In the genomic region with DNA sequence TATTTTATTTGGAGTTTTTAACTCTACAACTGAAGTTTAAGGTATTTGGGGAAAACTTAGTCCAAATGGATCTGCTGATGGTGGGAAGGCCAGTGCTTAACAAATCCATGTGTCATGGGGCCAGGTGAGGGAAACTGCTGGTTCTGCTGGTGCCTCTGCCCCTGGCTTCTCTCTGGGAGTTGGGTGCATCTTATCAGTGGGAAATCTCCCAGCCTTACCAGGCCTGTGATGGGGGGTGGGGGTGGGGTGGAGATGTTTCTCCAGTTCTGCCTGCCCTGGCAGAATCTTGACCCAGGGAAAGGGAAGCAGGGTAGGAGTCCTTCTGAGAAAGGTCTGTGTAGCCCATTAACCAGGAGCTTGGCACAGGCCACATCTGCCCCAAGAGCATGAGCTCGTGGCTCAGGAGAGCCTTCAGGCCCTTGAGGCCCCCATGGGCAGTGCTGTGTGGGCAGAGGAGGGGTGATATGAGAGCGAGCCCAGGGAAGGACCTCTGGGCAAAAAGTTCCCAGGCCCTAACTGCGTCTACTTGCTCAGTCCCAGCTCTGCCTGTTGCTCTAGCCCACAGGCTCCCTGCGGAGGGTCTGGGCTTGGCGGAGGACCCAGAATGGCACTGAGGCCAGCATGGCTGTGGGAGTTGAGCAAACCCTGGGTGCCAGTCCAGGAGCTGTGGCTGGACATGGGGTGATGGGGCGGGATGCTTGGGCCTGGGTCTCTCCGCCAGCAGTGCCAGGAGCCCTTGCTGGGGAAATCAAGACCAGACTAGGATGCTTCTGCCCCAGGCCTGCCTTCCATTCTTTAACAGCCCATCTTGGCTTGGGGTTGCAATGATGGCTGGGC, we compare ENCODE assay signal across 27 cellular contexts. TPM values are rescaled to one million over a fixed set of nuclear protein-coding genes. Genes with fewer than 3 reads are reported as not detected.
DNase-seq lines count a peak whose midpoint lies in the region; ATAC-seq and TF ChIP-seq lines count a peak whose summit lies in the region.
"Had no signal": no experiment of that assay in that cellular context is flagged by ENCODE, and none has a peak within 500 bp of the region (broad histone marks: within the 10 kb centered on the region; RNA-seq: fewer than 3 reads in every experiment).

No MANE protein-coding gene starts in this region.

- peaks cover 25 to 47% (median 34%) of the 10 kb centered on the region in 4 donors for H3K4me1 ChIP-seq in esophagus muscularis mucosa
- peaks cover 0 to 100% (median 47%) of the 10 kb centered on the region in 6 donors for H3K4me1 ChIP-seq in spleen

- H3K9me3 Mint-ChIP-seq in activated naive CD4-positive, alpha-beta T cell treated with anti-CD3 and anti-CD28 coated beads, Interleukin-2, amount 50 U/mL, for 24 hours, result no peaks in the 10 kb centered on the region
- H3K9me3 Mint-ChIP-seq in activated naive CD4-positive, alpha-beta T cell treated with anti-CD3 and anti-CD28 coated beads, Interleukin-2, amount 10 ng/mL, durations not matched to agents 7 days and 5 days, result no peaks in the 10 kb centered on the region
- H3K9me3 Mint-ChIP-seq: activated naive CD8-positive, alpha-beta T cell treated with anti-CD3 and anti-CD28 coated beads, Interleukin-2, amount 10 ng/mL, durations not matched to agents 7 days and 5 days; activated T-helper 1 cell treated with anti-CD3 and anti-CD28 coated beads, Interleukin-12 subunit alpha, Interleukin-12 subunit beta, Interleukin-2, Interleukin-4 antibody, amounts not matched to agents 30 ng/mL and 10 ng/mL and 1 ng/mL, durations not matched to agents 14 hours and 24 hours and 36 hours had no signal

- H3K9me3 ChIP-seq in esophagus muscularis mucosa (no peaks in the 10 kb centered on the region), spleen (no peaks in the 10 kb centered on the region)
- H3K9me3 ChIP-seq: testis had no signal

- ATAC-seq in HG03196 (IDR thresholded peaks at IDR 0.05; ENCODE audit: unreplicated experiment), result no peak

- TF ChIP-seq POLR2A in esophagus muscularis mucosa (IDR thresholded peaks at IDR 0.05; ENCODE audit: low read depth) (no peak), spleen (IDR thresholded peaks at IDR 0.05) (no peak)

- peaks cover 2% of the 10 kb centered on the region for H3K36me3 Mint-ChIP-seq in activated naive CD4-positive, alpha-beta T cell treated with anti-CD3 and anti-CD28 coated beads, Interleukin-2, amount 50 U/mL, for 24 hours
- peaks cover 3% of the 10 kb centered on the region for H3K36me3 Mint-ChIP-seq in activated naive CD4-positive, alpha-beta T cell treated with anti-CD3 and anti-CD28 coated beads, Interleukin-2, amount 10 ng/mL, durations not matched to agents 7 days and 5 days
- H3K36me3 Mint-ChIP-seq: activated naive CD8-positive, alpha-beta T cell treated with anti-CD3 and anti-CD28 coated beads, Interleukin-2, amount 10 ng/mL, durations not matched to agents 7 days and 5 days had no signal

- H3K27me3 ChIP-seq in esophagus muscularis mucosa (no peaks in the 10 kb centered on the region), spleen (replicated peaks in 1 of 7) (no peaks in the 10 kb centered on the region)
- H3K27me3 ChIP-seq: testis had no signal

- 100% methylated on average over 1 of the region's 7 CpGs for whole genome bisulfite sequencing in esophagus muscularis mucosa
- WGBS in spleen, 5 donors, result 89 to 96% (median 91%) methylated on average over 7 of the region's 7 CpGs

- no peak for TF ChIP-seq EP300 in esophagus muscularis mucosa (IDR thresholded peaks at IDR 0.05)

- no peak overlapping the region for H3K4me3 Mint-ChIP-seq in activated naive CD4-positive, alpha-beta T cell treated with anti-CD3 and anti-CD28 coated beads, Interleukin-2, amount 50 U/mL, for 24 hours
- H3K4me3 Mint-ChIP-seq in activated naive CD4-positive, alpha-beta T cell treated with anti-CD3 and anti-CD28 coated beads, Interleukin-2, amount 10 ng/mL, durations not matched to agents 7 days and 5 days, result no peak overlapping the region
- H3K4me3 Mint-ChIP-seq: activated naive CD8-positive, alpha-beta T cell treated with anti-CD3 and anti-CD28 coated beads, Interleukin-2, amount 10 ng/mL, durations not matched to agents 7 days and 5 days; activated T-helper 1 cell treated with anti-CD3 and anti-CD28 coated beads, Interleukin-12 subunit alpha, Interleukin-12 subunit beta, Interleukin-2, Interleukin-4 antibody, amounts not matched to agents 30 ng/mL and 10 ng/mL and 1 ng/mL, durations not matched to agents 14 hours and 24 hours and 36 hours had no signal

- H3K27ac Mint-ChIP-seq in activated naive CD4-positive, alpha-beta T cell treated with anti-CD3 and anti-CD28 coated beads, Interleukin-2, amount 50 U/mL, for 24 hours, result peak overlapping the region; percentile 48
- H3K27ac Mint-ChIP-seq in activated naive CD4-positive, alpha-beta T cell treated with anti-CD3 and anti-CD28 coated beads, Interleukin-2, amount 10 ng/mL, durations not matched to agents 7 days and 5 days, result no peak overlapping the region

- TF ChIP-seq CTCF in esophagus muscularis mucosa (IDR thresholded peaks at IDR 0.05) (no peak), spleen (IDR thresholded peaks at IDR 0.05 in 8 of 11, conservative IDR thresholded peaks at IDR 0.05 in 3 of 11) (no peak)

- H3K36me3 ChIP-seq in esophagus muscularis mucosa, result peaks cover 0 to 74% (median 48%) of the 10 kb centered on the region in 4 donors
- H3K36me3 ChIP-seq in spleen, result peaks cover 0 to 82% (median 21%) of the 10 kb centered on the region in 6 donors

- H3K4me3 ChIP-seq in esophagus muscularis mucosa (no peak overlapping the region), spleen (no peak overlapping the region)
- H3K4me3 ChIP-seq: PC-9, skin epidermis, testis had no signal

- peaks cover 13% of the 10 kb centered on the region for H3K4me1 Mint-ChIP-seq in activated naive CD4-positive, alpha-beta T cell treated with anti-CD3 and anti-CD28 coated beads, Interleukin-2, amount 50 U/mL, for 24 hours
- H3K4me1 Mint-ChIP-seq in activated naive CD4-positive, alpha-beta T cell treated with anti-CD3 and anti-CD28 coated beads, Interleukin-2, amount 10 ng/mL, durations not matched to agents 7 days and 5 days, result peaks cover 38% of the 10 kb centered on the region

- intact Hi-C loops in esophagus muscularis mucosa (cut with DNase I) (no loop called here), spleen (cut with DNase I; ENCODE audit: low total_unique reads) (no loop called here)

- CTCF ChIA-PET in activated naive CD4-positive, alpha-beta T cell treated with anti-CD3 and anti-CD28 coated beads, Interleukin-2, amount 10 ng/mL, durations not matched to agents 7 days and 5 days (lab: Charles Lee), result interaction anchor here (2.3 kb wide), 1 partner anchor 69 kb away, joined by 5 read pairs; no protein-coding TSS in a partner anchor

- H3K27me3 Mint-ChIP-seq in activated naive CD4-positive, alpha-beta T cell treated with anti-CD3 and anti-CD28 coated beads, Interleukin-2, amount 50 U/mL, for 24 hours, result no peaks in the 10 kb centered on the region
- H3K27me3 Mint-ChIP-seq in activated naive CD4-positive, alpha-beta T cell treated with anti-CD3 and anti-CD28 coated beads, Interleukin-2, amount 10 ng/mL, durations not matched to agents 7 days and 5 days, result peaks cover 1% of the 10 kb centered on the region
- H3K27me3 Mint-ChIP-seq: activated naive CD8-positive, alpha-beta T cell treated with anti-CD3 and anti-CD28 coated beads, Interleukin-2, amount 10 ng/mL, durations not matched to agents 7 days and 5 days had no signal

- DNase-seq in activated naive CD4-positive, alpha-beta T cell treated with anti-CD3 and anti-CD28 coated beads, Interleukin-2, amount 10 ng/mL, durations not matched to agents 7 days and 5 days, result no peak
- DNase-seq in esophagus muscularis mucosa (ENCODE audit: extremely low spot score), result peak; percentile 77
- peak; percentile 63 for DNase-seq in spleen
- DNase-seq in NCI-H526 treated with DMSO at 0.1 percent for 48 hours (lab: John Stamatoyannopoulos, UW), result no peak
- DNase-seq in NCI-H69 (lab: John Stamatoyannopoulos, UW), result no peak
- DNase-seq: activated naive CD8-positive, alpha-beta T cell treated with anti-CD3 and anti-CD28 coated beads, Interleukin-2, amount 10 ng/mL, durations not matched to agents 7 days and 5 days; EL; Karpas-422; MV-4-11; NCI-H1694; NCI-H2171; NCI-H510A treated with DMSO at 0.1 percent for 48 hours; NK-92 treated with Interleukin-12 subunit alpha and Interleukin-12 subunit beta, amount 100 ng/mL, for 24 hours; PC-9; SHP77; stimulated activated CD4-positive, alpha-beta T cell treated with anti-CD3 and anti-CD28 coated beads, Interleukin-2, amount 100 ng/mL, for 24 hours; testis had no signal

- H3K27ac ChIP-seq in angular gyrus (ENCODE audit: low read depth, low read length) (peak overlapping the region; percentile 87), esophagus muscularis mucosa (replicated peaks in 1 of 4) (no peak overlapping the region), spleen (peak overlapping the region in 5 of 8 donors; percentile 34 to 82 (median 62))
- H3K27ac ChIP-seq: C4-2B, PC-9, skin epidermis, testis had no signal

RNA-seq across cellular contexts. Expression of gene VASH1, which starts 18.2 kb away (rescaled TPM):
- total RNA-seq in esophagus muscularis mucosa (10 to 100 TPM in 2 of 4 donors, 1 to 10 TPM in 2; 5.6 to 17.5 (median 9.2) TPM), spleen (10 to 100 TPM; 16.9 to 39.1 (median 27.3) TPM)
- polyA plus RNA-seq in spleen, result 10 to 100 TPM in 1 of 3 donors, 1 to 10 TPM in 2; 6.4 to 16.7 (median 8.2) TPM

RNA-seq across cellular contexts. Expression of gene ANGEL1, which starts 33.2 kb away (rescaled TPM):
- total RNA-seq in esophagus muscularis mucosa (10 to 100 TPM in 2 of 4 donors, 1 to 10 TPM in 2; 7.9 to 15.8 (median 11.3) TPM), spleen (10 to 100 TPM; 35.5 to 76.8 (median 60.2) TPM)
- polyA plus RNA-seq in spleen, result 10 to 100 TPM in 2 of 3 donors, 1 to 10 TPM in 1; 7.4 to 21.1 (median 10.5) TPM

RNA-seq across cellular contexts. Expression of gene LRRC74A, which starts 46.8 kb away (rescaled TPM):
- total RNA-seq in esophagus muscularis mucosa (not detected), spleen (under 1 TPM in 2 of 7 donors, not detected in 5; 0.32 to 0.43 TPM)
- under 1 TPM; 0.03 to 0.16 (median 0.04) TPM for polyA plus RNA-seq in spleen
- total RNA-seq: activated naive CD8-positive, alpha-beta T cell treated with anti-CD3 and anti-CD28 coated beads, Interleukin-2, amount 10 ng/mL, durations not matched to agents 7 days and 5 days; activated T-helper 1 cell treated with anti-CD3 and anti-CD28 coated beads, Interleukin-12 subunit alpha, Interleukin-12 subunit beta, Interleukin-2, Interleukin-4 antibody, amounts not matched to agents 30 ng/mL and 10 ng/mL and 1 ng/mL, durations not matched to agents 14 hours and 24 hours and 36 hours; H7; lung microvascular endothelial cell; PC-9; pulmonary artery endothelial cell had no signal
- polyA plus RNA-seq: AG04450 had no signal

Comparison
In these comparisons a context has a peak if more than half of its experiments do, and no peak if none do; other contexts are left out.
1. DNase-seq: peak in esophagus muscularis mucosa (single experiment) and spleen (single experiment); none in activated naive CD4-positive, alpha-beta T cell treated with anti-CD3 and anti-CD28 coated beads, Interleukin-2, amount 10 ng/mL, durations not matched to agents 7 days and 5 days (single experiment), NCI-H526 treated with DMSO at 0.1 percent for 48 hours (single experiment) and NCI-H69 (single experiment).
2. H3K27ac ChIP-seq: peak in angular gyrus (single experiment) and spleen (5 of 8); none in esophagus muscularis mucosa (0 of 4).